ENCODE assay signal across 17 cellular contexts in genomic region chr2:132715986-132716385, GRCh38. TPM values are rescaled to one million over a fixed set of nuclear protein-coding genes. Genes with fewer than 3 reads are reported as not detected.
"Had no signal": no experiment of that assay in that cellular context is flagged by ENCODE, and none has a peak within 500 bp of the region (broad histone marks: within the 10 kb centered on the region; RNA-seq: fewer than 3 reads in every experiment).

No MANE protein-coding gene starts in this region.

- FAIRE-seq: endothelial cell of umbilical vein had no signal

- ATAC-seq: body of pancreas; stimulated activated naive CD8-positive, alpha-beta T cell treated with anti-CD3 and anti-CD28 coated beads, Interleukin-15, Interleukin-2, amounts not matched to agents 100 U/mL and 50 U/mL, for 24 hours; upper lobe of right lung had no signal

- H3K4me1 ChIP-seq: body of pancreas, heart left ventricle, left ventricle myocardium inferior, upper lobe of right lung had no signal

- H3K27ac ChIP-seq: body of pancreas, coronary artery, heart left ventricle, left ventricle myocardium inferior, upper lobe of right lung had no signal

- H3K36me3 ChIP-seq: heart left ventricle, left ventricle myocardium inferior, upper lobe of right lung had no signal

- H3K9me3 ChIP-seq: body of pancreas, heart left ventricle, left ventricle myocardium inferior, upper lobe of right lung had no signal

- H3K4me3 ChIP-seq: body of pancreas, coronary artery, heart left ventricle, left ventricle myocardium inferior, upper lobe of right lung had no signal

- DNase-seq: activated CD4-positive, alpha-beta T cell treated with anti-CD3 and anti-CD28 coated beads, Interleukin-2, amount 50 U/mL, for 4 hours; activated T-cell treated with anti-CD3 and anti-CD28 coated beads, Interleukin-2, amount 50 U/mL, for 1 hour; amniotic stem cell; body of pancreas; central memory CD4-positive, alpha-beta T cell; effector CD4-positive, alpha-beta T cell; foreskin melanocyte; heart left ventricle; islet precursor cell; left ventricle myocardium inferior; nephron progenitor cell; stimulated activated CD4-positive, alpha-beta T cell treated with anti-CD3 and anti-CD28 coated beads, Interleukin-12 subunit alpha, Interleukin-12 subunit beta, amount 100 ng/mL, for 4 hours; stimulated activated CD4-positive, alpha-beta T cell treated with anti-CD3 and anti-CD28 coated beads, Interleukin-2, amount 100 ng/mL, for 48 hours; stimulated activated naive CD8-positive, alpha-beta T cell treated with anti-CD3 and anti-CD28 coated beads, Interleukin-15, Interleukin-2, amounts not matched to agents 100 U/mL and 50 U/mL, for 24 hours; upper lobe of right lung had no signal

- H3K27me3 ChIP-seq: body of pancreas, heart left ventricle, upper lobe of right lung had no signal

RNA-seq across cellular contexts. Expression of gene LYPD1, which starts 46.0 kb away (rescaled TPM):
- total RNA-seq: left ventricle myocardium inferior had no signal
